9 cellular contexts compared by ENCODE assay signal in genomic region chr10:55500931-55501559, GRCh38.
A peak's percentile ranks its signal among the peaks of the same experiment; 100 is the strongest.
DNase-seq lines count a peak whose midpoint lies in the region; ATAC-seq, FAIRE-seq and TF ChIP-seq lines count a peak whose summit lies in the region.
"Had no signal": no experiment of that assay in that cellular context is flagged by ENCODE, and none has a peak within 500 bp of the region (broad histone marks: within the 10 kb centered on the region; RNA-seq: fewer than 3 reads in every experiment).

No MANE protein-coding gene starts in this region.

- H3K27ac ChIP-seq in KMS-11 (no peak overlapping the region), astrocyte (ENCODE audit: low read depth, low read length) (no peak overlapping the region)
- H3K27ac ChIP-seq: thoracic aorta had no signal

- peak; percentile 9 for DNase-seq in COR-L47 (lab: John Stamatoyannopoulos, UW)
- DNase-seq in astrocyte (ENCODE audit: low read depth), result peak; percentile 2
- peak; percentile 20 for DNase-seq in medulla oblongata (ENCODE audit: extremely low spot score)
- DNase-seq in nucleus accumbens (lab: John Stamatoyannopoulos, UW), result no peak
- no peak for DNase-seq in activated CD4-positive, alpha-beta T cell treated with anti-CD3 and anti-CD28 coated beads, Interleukin-2, amount 50 U/mL, for 4 hours

- H3K27me3 Mint-ChIP-seq in astrocyte (ENCODE audit: low read depth, unreplicated experiment), result no peaks in the 10 kb centered on the region

- H3K4me3 Mint-ChIP-seq in astrocyte (ENCODE audit: unreplicated experiment), result no peak overlapping the region

- H3K9me3 ChIP-seq in astrocyte (ENCODE audit: insufficient read depth, low read depth, low read length), result no peaks in the 10 kb centered on the region
- H3K9me3 ChIP-seq: thoracic aorta had no signal

- H4K20me1 ChIP-seq in KMS-11 (ENCODE audit: insufficient read depth) (no peaks in the 10 kb centered on the region; the same call in 1 of the 2 replicates), astrocyte (ENCODE audit: insufficient read depth, low read length) (no peaks in the 10 kb centered on the region)

- H3K27ac Mint-ChIP-seq in astrocyte (ENCODE audit: unreplicated experiment), result no peak overlapping the region

- H3K36me3 ChIP-seq in KMS-11 (ENCODE audit: insufficient read depth) (no peaks in the 10 kb centered on the region), astrocyte (ENCODE audit: insufficient read depth, low read length) (no peaks in the 10 kb centered on the region)
- H3K36me3 ChIP-seq: thoracic aorta had no signal

- H3K4me3 ChIP-seq in KMS-11 (IDR thresholded peaks at IDR 0.05; ENCODE audit: insufficient read depth, low read depth, low read length) (no peak overlapping the region), astrocyte (ENCODE audit: insufficient read depth, low read depth, low read length) (no peak overlapping the region)
- H3K4me3 ChIP-seq: thoracic aorta had no signal

- ATAC-seq in GM19452 (IDR thresholded peaks at IDR 0.05; ENCODE audit: unreplicated experiment) (peak; percentile 75), HG02840 (IDR thresholded peaks at IDR 0.05; ENCODE audit: low FRiP score, unreplicated experiment) (no peak)

- H3K4me1 ChIP-seq in KMS-11 (ENCODE audit: low read depth, poor library complexity, severe bottlenecking) (no peaks in the 10 kb centered on the region), astrocyte (ENCODE audit: insufficient read depth, low read length) (no peaks in the 10 kb centered on the region)

- H3K27me3 ChIP-seq in KMS-11 (ENCODE audit: insufficient read depth, low read depth), result no peaks in the 10 kb centered on the region
- H3K27me3 ChIP-seq in astrocyte (ENCODE audit: insufficient read depth, low read length), result no peaks in the 10 kb centered on the region

- H3K79me2 ChIP-seq in KMS-11 (ENCODE audit: insufficient read depth, low read depth), result no peaks in the 10 kb centered on the region
- H3K79me2 ChIP-seq in astrocyte (ENCODE audit: insufficient read depth, low read length), result no peaks in the 10 kb centered on the region

- H3K36me3 Mint-ChIP-seq in astrocyte (ENCODE audit: low read depth, unreplicated experiment), result no peaks in the 10 kb centered on the region

- no peak overlapping the region for H3K4me2 ChIP-seq in KMS-11
- no peak overlapping the region for H3K4me2 ChIP-seq in astrocyte (ENCODE audit: low read length)

- FAIRE-seq in astrocyte (lab: Jason Lieb, UNC), result no peak

- H3K4me1 Mint-ChIP-seq in astrocyte (ENCODE audit: low read depth, unreplicated experiment), result no peaks in the 10 kb centered on the region

- H3K9me3 Mint-ChIP-seq in astrocyte (ENCODE audit: unreplicated experiment), result no peaks in the 10 kb centered on the region

- H2AFZ ChIP-seq in KMS-11 (ENCODE audit: low read depth) (no peak overlapping the region), astrocyte (ENCODE audit: low read depth, low read length) (no peak overlapping the region)

- TF ChIP-seq CTCF in KMS-11 (conservative IDR thresholded peaks at IDR 0.05; ENCODE audit: low read depth, low read length) (peak; percentile 64), astrocyte (IDR thresholded peaks at IDR 0.05; ENCODE audit: insufficient read depth, low read depth, low read length) (peak; percentile 56)

- H3K9ac ChIP-seq in KMS-11 (no peak overlapping the region), astrocyte (ENCODE audit: low read length) (no peak overlapping the region)

Comparison
In these comparisons a context has a peak if more than half of its experiments do, and no peak if none do; other contexts are left out.
1. DNase-seq: peak in COR-L47 (single experiment), astrocyte (single experiment) and medulla oblongata (single experiment); none in nucleus accumbens (0 of 56) and activated CD4-positive, alpha-beta T cell treated with anti-CD3 and anti-CD28 coated beads, Interleukin-2, amount 50 U/mL, for 4 hours (0 of 2).